ENCODE assay signal across 29 cellular contexts in the genomic region with DNA sequence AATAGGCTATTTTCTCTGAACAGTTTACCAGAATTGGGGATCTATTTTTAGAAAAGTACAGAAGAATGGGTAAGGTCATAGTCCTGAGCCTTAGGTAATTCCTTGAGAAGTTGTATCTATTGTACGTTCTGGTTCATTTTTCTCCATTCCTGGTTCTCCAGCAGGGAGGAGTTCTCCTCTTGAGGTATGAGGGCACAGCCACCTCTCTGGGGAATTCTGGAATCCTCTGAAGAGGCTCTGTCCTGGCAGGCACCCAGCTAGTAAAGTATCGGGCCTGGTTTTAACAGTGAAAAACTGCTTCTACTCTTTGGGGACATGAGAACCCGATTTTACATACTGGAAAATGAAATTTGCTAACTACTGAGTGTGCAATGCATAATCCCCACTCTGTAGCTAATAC. TPM values are rescaled to one million over a fixed set of nuclear protein-coding genes. Genes with fewer than 3 reads are reported as not detected.
DNase-seq lines count a peak whose midpoint lies in the region; ATAC-seq and TF ChIP-seq lines count a peak whose summit lies in the region.
"Had no signal": no experiment of that assay in that cellular context is flagged by ENCODE, and none has a peak within 500 bp of the region (broad histone marks: within the 10 kb centered on the region; RNA-seq: fewer than 3 reads in every experiment).

No MANE protein-coding gene starts in this region.

- H3K4me3 ChIP-seq in brain microvascular endothelial cell (ENCODE audit: low read depth, low read length) = no peak overlapping the region
- H3K4me3 ChIP-seq: dorsolateral prefrontal cortex, skin epidermis, transverse colon had no signal

- H3K27me3 Mint-ChIP-seq in WTC11 (ENCODE audit: low read depth) (no peaks in the 10 kb centered on the region), HFFc6 (ENCODE audit: insufficient read depth) (peaks cover 2% of the 10 kb centered on the region; the same call in 1 of the 2 replicates)
- H3K27me3 Mint-ChIP-seq in activated CD4-positive, alpha-beta memory T cell treated with anti-CD3 and anti-CD28 coated beads for 36 hours = no peaks in the 10 kb centered on the region
- H3K27me3 Mint-ChIP-seq: activated T-helper 17 cell treated with anti-CD3 and anti-CD28 coated beads, Interleukin-2, amount 50 U/mL, for 72 hours; CD4-positive, alpha-beta T cell; memory B cell had no signal

- in situ Hi-C loops in brain microvascular endothelial cell (cut with HindIII; ENCODE audit: low pct_ligation_motif_present, low sequenced_read_pairs) = no loop called here

- DNase-seq in DMS79 (lab: John Stamatoyannopoulos, UW) = peak; percentile 13
- peak; percentile 42 for DNase-seq in LHCN-M2 (ENCODE audit: low read depth)
- peak; percentile 15 for DNase-seq in brain microvascular endothelial cell
- peak; percentile 15 for DNase-seq in midbrain (lab: John Stamatoyannopoulos, UW)
- DNase-seq in WTC11 (ENCODE audit: low spot score) = no peak
- no peak for DNase-seq in HFFc6
- DNase-seq in activated CD4-positive, alpha-beta memory T cell treated with anti-CD3 and anti-CD28 coated beads for 36 hours = no peak
- no peak for DNase-seq in germinal center (ENCODE audit: low spot score)
- DNase-seq: activated CD4-positive, alpha-beta T cell treated with anti-CD3 and anti-CD28 coated beads, Interleukin-2, amount 50 U/mL, for 1 hour; activated CD8-positive, alpha-beta memory T cell treated with anti-CD3 and anti-CD28 coated beads, Interleukin-2, amount 50 U/mL, for 4 hours; anterior cingulate cortex; CD4-positive, alpha-beta T cell; DMS153; dorsolateral prefrontal cortex; GDM1; H9; Karpas-422; left cardiac atrium; MV-4-11; NCI-H2029; NCI-H748 treated with DMSO at 0.1 percent for 48 hours; transverse colon had no signal

- intact Hi-C loops in activated CD4-positive, alpha-beta memory T cell treated with anti-CD3 and anti-CD28 coated beads for 36 hours (cut with micrococcal nuclease) = no loop called here

- POLR2A ChIA-PET in WTC11 (lab: Charles Lee) = no interaction called here
- POLR2A ChIA-PET in activated CD4-positive, alpha-beta memory T cell treated with anti-CD3 and anti-CD28 coated beads for 36 hours (lab: Charles Lee) = no interaction called here

- H3K9me3 Mint-ChIP-seq in WTC11 (peaks cover 5% of the 10 kb centered on the region; the same call in 1 of the 2 replicates), HFFc6 (peaks cover 18% of the 10 kb centered on the region)
- no peaks in the 10 kb centered on the region for H3K9me3 Mint-ChIP-seq in activated CD4-positive, alpha-beta memory T cell treated with anti-CD3 and anti-CD28 coated beads for 36 hours
- H3K9me3 Mint-ChIP-seq: activated naive CD4-positive, alpha-beta T cell treated with anti-CD3 and anti-CD28 coated beads, Interleukin-2, amount 50 U/mL, for 72 hours; activated T-helper 17 cell treated with anti-CD3 and anti-CD28 coated beads, Interleukin-2, amount 50 U/mL, for 72 hours; CD4-positive, alpha-beta T cell; memory B cell had no signal

- H3K36me3 Mint-ChIP-seq in WTC11 (no peaks in the 10 kb centered on the region), HFFc6 (ENCODE audit: low read depth) (peaks cover 16% of the 10 kb centered on the region)
- H3K36me3 Mint-ChIP-seq in activated CD4-positive, alpha-beta memory T cell treated with anti-CD3 and anti-CD28 coated beads for 36 hours = no peaks in the 10 kb centered on the region
- H3K36me3 Mint-ChIP-seq: activated naive CD4-positive, alpha-beta T cell treated with anti-CD3 and anti-CD28 coated beads, Interleukin-2, amount 50 U/mL, for 72 hours had no signal

- H3K27ac ChIP-seq in brain microvascular endothelial cell = no peak overlapping the region
- H3K27ac ChIP-seq: dorsolateral prefrontal cortex, neutrophil, skin epidermis, transverse colon, VCaP had no signal

- no peak for ATAC-seq in WTC11
- ATAC-seq: activated naive CD4-positive, alpha-beta T cell treated with anti-CD3 and anti-CD28 coated beads, Interleukin-2, amount 50 U/mL, for 72 hours; activated T-helper 17 cell treated with anti-CD3 and anti-CD28 coated beads, Interleukin-2, amount 50 U/mL, for 72 hours; left cardiac atrium; SK-N-SH treated with all-trans-retinoic acid at 6 μM for 48 hours had no signal

- H3K4me3 Mint-ChIP-seq in WTC11 (no peak overlapping the region), HFFc6 (no peak overlapping the region)
- H3K4me3 Mint-ChIP-seq in activated CD4-positive, alpha-beta memory T cell treated with anti-CD3 and anti-CD28 coated beads for 36 hours = no peak overlapping the region
- H3K4me3 Mint-ChIP-seq: activated T-helper 17 cell treated with anti-CD3 and anti-CD28 coated beads, Interleukin-2, amount 50 U/mL, for 72 hours; CD4-positive, alpha-beta T cell; H9; memory B cell had no signal

- CTCF ChIA-PET in WTC11 (lab: Charles Lee) = interaction anchor here (0.7 kb wide), 1 partner anchor 41 kb away, joined by 3 read pairs; no protein-coding TSS in a partner anchor
- CTCF ChIA-PET in activated CD4-positive, alpha-beta memory T cell treated with anti-CD3 and anti-CD28 coated beads for 36 hours (lab: Charles Lee) = no interaction called here

- H3K4me1 Mint-ChIP-seq in WTC11 (peaks cover 16% of the 10 kb centered on the region), HFFc6 (ENCODE audit: low read depth) (peaks cover 18% of the 10 kb centered on the region)
- no peaks in the 10 kb centered on the region for H3K4me1 Mint-ChIP-seq in activated CD4-positive, alpha-beta memory T cell treated with anti-CD3 and anti-CD28 coated beads for 36 hours (ENCODE audit: low read depth)
- H3K4me1 Mint-ChIP-seq: activated T-helper 17 cell treated with anti-CD3 and anti-CD28 coated beads, Interleukin-2, amount 50 U/mL, for 72 hours; memory B cell had no signal

- no peak overlapping the region for H3K27ac Mint-ChIP-seq in WTC11
- no peak overlapping the region for H3K27ac Mint-ChIP-seq in HFFc6
- no peak overlapping the region for H3K27ac Mint-ChIP-seq in activated CD4-positive, alpha-beta memory T cell treated with anti-CD3 and anti-CD28 coated beads for 36 hours
- H3K27ac Mint-ChIP-seq: activated naive CD4-positive, alpha-beta T cell treated with anti-CD3 and anti-CD28 coated beads, Interleukin-2, amount 50 U/mL, for 72 hours; activated T-helper 17 cell treated with anti-CD3 and anti-CD28 coated beads, Interleukin-2, amount 50 U/mL, for 72 hours; CD4-positive, alpha-beta T cell; memory B cell had no signal

- H3K27me3 ChIP-seq in brain microvascular endothelial cell (replicated peaks) = no peaks in the 10 kb centered on the region
- H3K27me3 ChIP-seq: dorsolateral prefrontal cortex, neutrophil, transverse colon had no signal

- TF ChIP-seq CTCF in brain microvascular endothelial cell (IDR thresholded peaks at IDR 0.05; ENCODE audit: low read depth, low read length, missing control alignments) (no peak), WTC11 (IDR thresholded peaks at IDR 0.05) (no peak), HFFc6 (IDR thresholded peaks at IDR 0.05) (no peak)

- no peaks in the 10 kb centered on the region for H3K36me3 ChIP-seq in brain microvascular endothelial cell (replicated peaks)
- H3K36me3 ChIP-seq: neutrophil, transverse colon had no signal

TF ChIP-seq in WTC11, 78 proteins besides CTCF, POLR2A, EP300 and RAD21:
- TF ChIP-seq FOXJ3 (CRISPR knock-in tag; IDR thresholded peaks at IDR 0.05; ENCODE audit: borderline replicate concordance) = no peak
- no peak for TF ChIP-seq TEAD4 (CRISPR knock-in tag; IDR thresholded peaks at IDR 0.05)
- no peak for TF ChIP-seq E2F5 (CRISPR knock-in tag; IDR thresholded peaks at IDR 0.05)
- no peak for TF ChIP-seq PRRX2 (CRISPR knock-in tag; IDR thresholded peaks at IDR 0.05)
- no peak for TF ChIP-seq MLX (CRISPR knock-in tag; IDR thresholded peaks at IDR 0.05)
- no peak for TF ChIP-seq ESRRA (CRISPR knock-in tag; IDR thresholded peaks at IDR 0.05; ENCODE audit: borderline replicate concordance)

RNA-seq across cellular contexts. Expression of gene PMFBP1, which starts 19.6 kb away (rescaled TPM):
- total RNA-seq in LHCN-M2 (2014; rRNA removed) (0.06 and 0.11 TPM in 2 replicates), WTC11 (2021) (1.9 to 3.4 TPM (median 3.2 TPM) in 3 replicates)
- 0.12 TPM for polyA plus RNA-seq in LHCN-M2 (2012)
- total RNA-seq in HFFc6 (2021; fragmentation: NEBNext Ultra II Directional; extraction: Animal tissue kit (Norgen Biotek cat#: 25700)) = under 1 TPM in 2 of 6 experiments, not detected in 4; 0.07 to 0.31 TPM
- under 1 TPM; 0.19 to 0.29 TPM for total RNA-seq in activated CD4-positive, alpha-beta memory T cell treated with anti-CD3 and anti-CD28 coated beads for 36 hours

Comparison
In these comparisons a context has a peak if more than half of its experiments do, and no peak if none do; other contexts are left out.
1. DNase-seq: peak in DMS79 (single experiment), LHCN-M2 (single experiment), brain microvascular endothelial cell (single experiment) and midbrain (single experiment); none in WTC11 (single experiment), HFFc6 (single experiment), activated CD4-positive, alpha-beta memory T cell treated with anti-CD3 and anti-CD28 coated beads for 36 hours (single experiment) and germinal center (single experiment).